In the genomic region with DNA sequence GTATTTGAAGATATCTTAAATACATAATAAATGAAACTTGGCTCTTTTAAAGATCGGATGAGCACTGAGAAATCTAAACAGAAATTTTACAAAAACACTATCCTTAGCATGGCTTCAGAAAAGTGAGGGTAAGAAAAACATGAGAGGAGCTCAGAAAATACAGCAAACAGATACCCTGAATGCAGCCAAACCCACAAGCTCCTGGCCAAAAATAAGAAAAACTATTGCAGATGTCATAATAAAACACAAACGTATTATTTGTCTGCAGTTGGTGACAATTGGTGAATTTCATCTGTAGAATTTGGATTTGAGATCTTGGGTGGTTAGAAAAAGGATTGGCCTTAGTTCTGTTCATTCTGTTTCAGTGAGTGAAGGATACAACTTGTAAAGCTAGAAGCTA, we compare ENCODE assay signal across 20 cellular contexts.
"Had no signal": no experiment of that assay in that cellular context is flagged by ENCODE, and none has a peak within 500 bp of the region (broad histone marks: within the 10 kb centered on the region; RNA-seq: fewer than 3 reads in every experiment).

No MANE protein-coding gene starts in this region.

- H3K4me1 ChIP-seq: suprapubic skin, upper lobe of right lung had no signal

- DNase-seq: activated CD4-positive, alpha-beta T cell treated with anti-CD3 and anti-CD28 coated beads for 36 hours; activated CD4-positive, CD25-positive, alpha-beta regulatory T cell; activated CD8-positive, alpha-beta T cell treated with anti-CD3 and anti-CD28 coated beads, Interleukin-2, amount 10 ng/mL, durations not matched to agents 7 days and 5 days; activated effector memory CD4-positive, alpha-beta T cell treated with anti-CD3 and anti-CD28 coated beads, Interleukin-2, amount 50 U/mL, for 16 hours; activated naive CD4-positive, alpha-beta T cell treated with anti-CD3 and anti-CD28 coated beads for 36 hours; amygdala; central memory CD4-positive, alpha-beta T cell; effector CD8-positive, alpha-beta T cell; foreskin melanocyte; left ventricle myocardium superior; mammary epithelial cell; posterior cingulate gyrus; right cardiac atrium; stimulated activated CD4-positive, alpha-beta T cell treated with anti-CD3 and anti-CD28 coated beads, Interleukin-15, amount 100 ng/mL, for 24 hours; stimulated activated naive CD4-positive, alpha-beta T cell; T-helper 1 cell; tibial artery; upper lobe of right lung had no signal

- H3K27ac Mint-ChIP-seq: activated CD4-positive, alpha-beta T cell treated with anti-CD3 and anti-CD28 coated beads for 36 hours; activated CD8-positive, alpha-beta T cell treated with anti-CD3 and anti-CD28 coated beads, Interleukin-2, amount 10 ng/mL, durations not matched to agents 7 days and 5 days; activated naive CD4-positive, alpha-beta T cell treated with anti-CD3 and anti-CD28 coated beads for 36 hours had no signal

- H3K27me3 Mint-ChIP-seq: activated CD4-positive, alpha-beta T cell treated with anti-CD3 and anti-CD28 coated beads for 36 hours had no signal

- ATAC-seq: activated CD4-positive, alpha-beta T cell treated with anti-CD3 and anti-CD28 coated beads for 36 hours; activated CD8-positive, alpha-beta T cell treated with anti-CD3 and anti-CD28 coated beads, Interleukin-2, amount 10 ng/mL, durations not matched to agents 7 days and 5 days; left ventricle myocardium superior; right cardiac atrium; upper lobe of right lung had no signal

- H3K36me3 ChIP-seq: suprapubic skin, tibial artery, upper lobe of right lung had no signal

- H3K9me3 Mint-ChIP-seq: activated naive CD4-positive, alpha-beta T cell treated with anti-CD3 and anti-CD28 coated beads for 36 hours had no signal

- H3K4me3 Mint-ChIP-seq: activated CD4-positive, alpha-beta T cell treated with anti-CD3 and anti-CD28 coated beads for 36 hours; activated CD8-positive, alpha-beta T cell treated with anti-CD3 and anti-CD28 coated beads, Interleukin-2, amount 10 ng/mL, durations not matched to agents 7 days and 5 days; activated naive CD4-positive, alpha-beta T cell treated with anti-CD3 and anti-CD28 coated beads for 36 hours; nephron had no signal

- H3K27ac ChIP-seq: suprapubic skin, tibial artery, upper lobe of right lung had no signal

- H3K4me3 ChIP-seq: suprapubic skin, tibial artery, upper lobe of right lung had no signal

- H3K9me3 ChIP-seq: suprapubic skin, tibial artery, upper lobe of right lung had no signal

- H3K27me3 ChIP-seq: suprapubic skin, tibial artery, upper lobe of right lung had no signal
